ENCODE assay signal across 1 cellular context in genomic region chr9:126407125-126407870, GRCh38.
TF ChIP-seq lines count a peak whose summit lies in the region.

No MANE protein-coding gene starts in this region.

TF ChIP-seq in WTC11, 78 proteins besides CTCF, POLR2A, EP300 and RAD21 (continued from another document):
- TF ChIP-seq ATF2 (CRISPR knock-in tag; IDR thresholded peaks at IDR 0.05; ENCODE audit: borderline replicate concordance, low read depth) (no peak), USF1 (CRISPR knock-in tag; IDR thresholded peaks at IDR 0.05) (no peak), ELF4 (CRISPR knock-in tag; IDR thresholded peaks at IDR 0.05; ENCODE audit: low read depth) (no peak), ERG (CRISPR knock-in tag; IDR thresholded peaks at IDR 0.05) (no peak), FOXP1 (CRISPR knock-in tag; IDR thresholded peaks at IDR 0.05; ENCODE audit: borderline replicate concordance) (no peak), ZNF263 (CRISPR knock-in tag; IDR thresholded peaks at IDR 0.05; ENCODE audit: low read depth) (no peak), OVOL2 (CRISPR knock-in tag; IDR thresholded peaks at IDR 0.05; ENCODE audit: borderline replicate concordance) (no peak), IRF1 (CRISPR knock-in tag; IDR thresholded peaks at IDR 0.05) (no peak), NFYB (CRISPR knock-in tag; conservative IDR thresholded peaks at IDR 0.05; ENCODE audit: low read depth) (no peak), TP53 (CRISPR knock-in tag; IDR thresholded peaks at IDR 0.05) (no peak)
